8 cellular contexts compared by ENCODE assay signal in the genomic region with DNA sequence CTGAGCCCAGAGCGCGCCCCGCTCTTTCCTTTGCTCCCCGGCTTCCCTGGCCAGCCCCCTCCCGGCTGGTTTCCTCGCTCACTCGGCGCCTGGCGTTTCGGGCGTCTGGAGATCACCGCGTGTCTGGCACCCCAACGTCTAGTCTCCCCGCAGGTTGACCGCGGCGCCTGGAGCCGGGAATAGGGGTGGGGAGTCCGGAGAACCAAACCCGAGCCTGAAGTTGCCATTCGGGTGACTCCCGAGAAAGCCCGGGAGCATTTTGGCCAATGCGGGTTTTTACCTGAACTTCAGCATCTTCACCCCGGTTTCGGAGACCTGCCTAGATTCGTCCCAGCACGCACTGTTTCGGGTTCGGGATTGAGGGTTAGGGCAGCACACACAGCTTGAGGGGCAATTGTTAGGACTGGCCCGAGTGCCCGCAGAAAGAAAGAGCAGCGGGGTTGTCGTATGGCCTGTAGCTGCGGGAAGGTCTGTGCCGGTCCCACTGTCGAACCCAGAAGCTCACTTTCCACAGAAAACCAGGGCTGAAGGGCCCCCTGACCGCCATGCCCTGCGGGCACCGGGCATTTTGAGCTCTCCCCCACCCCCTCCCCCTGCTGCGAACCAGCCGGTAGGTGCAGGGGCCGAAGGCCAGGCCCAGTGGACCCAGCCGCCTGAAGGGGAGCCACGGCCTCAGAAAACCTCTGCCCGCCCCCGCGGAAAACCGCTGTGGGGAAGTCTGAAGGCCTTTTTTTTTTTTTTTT. TPM values are rescaled to one million over a fixed set of nuclear protein-coding genes. Genes with fewer than 3 reads are reported as not detected.
A peak's percentile ranks its signal among the peaks of the same experiment; 100 is the strongest.
DNase-seq lines count a peak whose midpoint lies in the region; ATAC-seq, FAIRE-seq and TF ChIP-seq lines count a peak whose summit lies in the region.

No MANE protein-coding gene starts in this region.

- DNase-seq in GM12892 (ENCODE audit: insufficient read length) (no peak), fibroblast of pulmonary artery (ENCODE audit: low read depth) (no peak), H4 (ENCODE audit: low spot score) (no peak)
- peak; percentile 85 for DNase-seq in activated CD8-positive, alpha-beta T cell treated with anti-CD3 and anti-CD28 coated beads for 36 hours

- no peak for TF ChIP-seq CTCF in activated CD8-positive, alpha-beta T cell treated with anti-CD3 and anti-CD28 coated beads for 36 hours (IDR thresholded peaks at IDR 0.05)
- no peak for TF ChIP-seq CTCF in fibroblast of pulmonary artery (IDR thresholded peaks at IDR 0.05; ENCODE audit: low read length, missing control alignments)

- peaks cover 17% of the 10 kb centered on the region for H3K27me3 Mint-ChIP-seq in activated CD8-positive, alpha-beta T cell treated with anti-CD3 and anti-CD28 coated beads for 36 hours

- no peak for TF ChIP-seq POLR2A in GM12892 (IDR thresholded peaks at IDR 0.05; ENCODE audit: low read depth, low read length)

- H3K4me1 Mint-ChIP-seq in activated CD8-positive, alpha-beta T cell treated with anti-CD3 and anti-CD28 coated beads for 36 hours (ENCODE audit: low read depth): peaks cover 22% of the 10 kb centered on the region

- peak overlapping the region; percentile 80 for H3K4me3 ChIP-seq in fibroblast of pulmonary artery (replicated peaks; ENCODE audit: low read depth, low read length)
- peak overlapping the region; percentile 51 to 83 (median 73) for H3K4me3 ChIP-seq in skin epidermis

- H3K27ac ChIP-seq in skin epidermis: peak overlapping the region in 2 of 21 experiments; percentile 6 to 67

- H3K9me3 Mint-ChIP-seq in activated CD8-positive, alpha-beta T cell treated with anti-CD3 and anti-CD28 coated beads for 36 hours: no peaks in the 10 kb centered on the region

- intact Hi-C loops in activated CD8-positive, alpha-beta T cell treated with anti-CD3 and anti-CD28 coated beads for 36 hours (cut with micrococcal nuclease): loop anchor here (10.0 kb wide), 1 partner anchor 123 kb away; no protein-coding TSS in a partner anchor

- peak overlapping the region; percentile 81 for H3K4me3 Mint-ChIP-seq in activated CD8-positive, alpha-beta T cell treated with anti-CD3 and anti-CD28 coated beads for 36 hours

- no peak for ATAC-seq in activated CD8-positive, alpha-beta T cell treated with anti-CD3 and anti-CD28 coated beads for 36 hours
- ATAC-seq in GM18519 (IDR thresholded peaks at IDR 0.05; ENCODE audit: low FRiP score, unreplicated experiment) (no peak), HG03521 (IDR thresholded peaks at IDR 0.05; ENCODE audit: unreplicated experiment) (no peak), HG03159 (IDR thresholded peaks at IDR 0.05; ENCODE audit: unreplicated experiment) (no peak)

- POLR2A ChIA-PET in activated CD8-positive, alpha-beta T cell treated with anti-CD3 and anti-CD28 coated beads for 36 hours (lab: Charles Lee): interaction anchor here (0.9 kb wide), 1 partner anchor 12 kb away, joined by 3 read pairs; no protein-coding TSS in a partner anchor

- FAIRE-seq in GM12892 (lab: Jason Lieb, UNC): peak; percentile 79

- H3K27ac Mint-ChIP-seq in activated CD8-positive, alpha-beta T cell treated with anti-CD3 and anti-CD28 coated beads for 36 hours: no peak overlapping the region

- CTCF ChIA-PET in activated CD8-positive, alpha-beta T cell treated with anti-CD3 and anti-CD28 coated beads for 36 hours (lab: Charles Lee): interaction anchor here (0.7 to 1.8 kb wide), 3 partner anchors 120 to 180 kb away, joined by 3 to 4 read pairs (median 3); no protein-coding TSS in a partner anchor

- peaks cover 6% of the 10 kb centered on the region for H3K36me3 Mint-ChIP-seq in activated CD8-positive, alpha-beta T cell treated with anti-CD3 and anti-CD28 coated beads for 36 hours (ENCODE audit: low read depth)

RNA-seq across cellular contexts. Expression of a gene that starts 2.1 kb away (rescaled TPM):
- polyA plus RNA-seq in GM12892 (2012; ENCODE audit: missing spikeins): 8.3 TPM
- 10 to 100 TPM; 11.0 to 11.8 TPM for total RNA-seq in activated CD8-positive, alpha-beta T cell treated with anti-CD3 and anti-CD28 coated beads for 36 hours
- 2.7 and 3.1 TPM in 2 replicates for total RNA-seq in H4 (2014; rRNA removed; shearing (Covaris generic))
